In genomic region chr3:108931025-108931424, GRCh38 we compare ENCODE assay signal across 31 cellular contexts. TPM values are rescaled to one million over a fixed set of nuclear protein-coding genes. Genes with fewer than 3 reads are reported as not detected.
"Had no signal": no experiment of that assay in that cellular context is flagged by ENCODE, and none has a peak within 500 bp of the region (broad histone marks: within the 10 kb centered on the region; RNA-seq: fewer than 3 reads in every experiment).

No MANE protein-coding gene starts in this region.

- H3K9me3 ChIP-seq: esophagus squamous epithelium, lower lobe of right lung, prostate gland, testis, tibial artery had no signal

- H3K27me3 ChIP-seq: esophagus squamous epithelium, heart right ventricle, sigmoid colon, testis, tibial artery had no signal

- H3K4me1 ChIP-seq: esophagus squamous epithelium, heart right ventricle, left ventricle myocardium inferior, lower lobe of right lung, prostate gland, sigmoid colon, testis, tibial artery had no signal

- DNase-seq: dermis blood vessel endothelial cell; effector memory CD8-positive, alpha-beta T cell; erythroblast; esophagus squamous epithelium; foreskin melanocyte; glutamatergic neuron; heart right ventricle; hippocampal formation; immature natural killer cell; left ventricle myocardium inferior; lower lobe of right lung; naive thymus-derived CD8-positive, alpha-beta T cell; nephron progenitor cell; nucleus accumbens; right cardiac atrium; sigmoid colon; stimulated activated CD4-positive, alpha-beta T cell treated with anti-CD3 and anti-CD28 coated beads, Interleukin-2, amount 100 ng/mL, for 24 hours; stimulated activated CD4-positive, alpha-beta T cell treated with anti-CD3 and anti-CD28 coated beads, Interleukin-4, amount 100 ng/mL, for 24 hours; stimulated activated naive CD8-positive, alpha-beta T cell treated with anti-CD3 and anti-CD28 coated beads, Interleukin-15, Interleukin-2, amounts not matched to agents 100 U/mL and 50 U/mL, for 24 hours; substantia nigra; testis; tibial artery had no signal

- H3K4me3 ChIP-seq: coronary artery, esophagus squamous epithelium, heart right ventricle, left ventricle myocardium inferior, lower lobe of right lung, prostate gland, sigmoid colon, testis, tibial artery had no signal

- H3K27ac ChIP-seq: coronary artery, esophagus squamous epithelium, heart right ventricle, left ventricle myocardium inferior, lower lobe of right lung, prostate gland, sigmoid colon, testis, tibial artery had no signal

- H3K36me3 ChIP-seq: esophagus squamous epithelium, heart right ventricle, left ventricle myocardium inferior, lower lobe of right lung, prostate gland, sigmoid colon, tibial artery had no signal

- FAIRE-seq: endometrium, keratinocyte had no signal

RNA-seq across cellular contexts. Expression of gene GUCA1C, which starts 22.7 kb away (rescaled TPM):
- total RNA-seq: dermis blood vessel endothelial cell; esophagus squamous epithelium; lower lobe of right lung; mesenteric fat pad; myocyte; naive thymus-derived CD8-positive, alpha-beta T cell; osteocyte; prostate gland; right cardiac atrium; sigmoid colon; skeletal muscle tissue; urinary bladder had no signal
